In the genomic region with DNA sequence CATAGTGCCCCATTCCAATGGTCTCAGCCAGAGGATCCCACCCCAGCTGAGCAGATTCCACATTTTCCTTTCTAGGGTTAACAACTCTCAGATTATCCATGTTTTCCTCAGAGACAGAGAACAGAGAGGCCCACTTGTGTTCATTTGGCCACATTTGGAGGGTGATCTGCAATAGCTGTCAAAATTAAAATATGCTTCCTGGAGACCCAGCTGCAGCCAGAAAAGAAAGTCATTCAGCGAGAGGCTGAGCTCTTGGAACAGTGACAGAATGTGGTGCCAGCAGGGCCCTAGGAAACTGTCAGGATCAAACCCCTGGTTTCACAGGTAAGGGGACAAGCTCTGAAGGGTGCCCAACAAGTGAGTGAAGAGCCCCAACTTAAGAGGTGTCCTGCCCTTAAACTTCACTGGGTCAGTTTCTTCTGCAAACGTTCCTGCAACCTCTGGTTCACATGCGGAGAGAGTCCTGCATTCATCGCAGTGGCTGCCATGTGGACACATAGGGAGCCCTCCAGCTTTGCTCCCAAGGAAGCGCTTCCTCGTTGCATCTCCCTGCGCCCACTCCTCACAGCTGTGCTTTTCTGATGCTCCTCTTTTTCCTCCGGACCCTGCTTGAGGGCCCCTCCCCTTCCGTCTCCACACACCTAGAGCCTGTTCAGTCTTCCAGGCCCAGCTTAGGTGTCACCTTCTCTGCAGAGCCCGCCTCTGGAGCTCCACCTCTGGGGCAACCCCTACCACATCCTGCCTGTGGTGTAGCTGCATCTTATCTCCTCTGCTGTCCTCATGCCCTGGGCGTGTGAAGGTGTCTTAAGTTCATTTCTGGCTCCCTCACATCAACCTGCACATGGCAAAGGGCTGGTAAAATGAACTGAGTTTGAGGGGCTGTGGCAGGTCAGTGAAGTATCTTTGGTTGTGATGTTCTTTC, we compare ENCODE assay signal across 7 cellular contexts. TPM values are rescaled to one million over a fixed set of nuclear protein-coding genes. Genes with fewer than 3 reads are reported as not detected.
DNase-seq lines count a peak whose midpoint lies in the region; ATAC-seq and TF ChIP-seq lines count a peak whose summit lies in the region.

No MANE protein-coding gene starts in this region.

- DNase-seq in T-helper 1 cell = peak; percentile 66 to 92 (median 82)
- DNase-seq in activated T-helper 1 cell treated with Interleukin-2 at 50 U/mL for 16 hours (ENCODE audit: low read depth) = peak; percentile 76
- DNase-seq in posterior vena cava (ENCODE audit: low spot score) = peak; percentile 81
- no peak for DNase-seq in substantia nigra (lab: John Stamatoyannopoulos, UW)
- DNase-seq in BE2C = no peak
- no peak for DNase-seq in T1000 (lab: John Stamatoyannopoulos, UW)

- H3K27ac ChIP-seq in substantia nigra (ENCODE audit: low read depth, low read length, poor library complexity, severe bottlenecking) = peak overlapping the region; percentile 42

- intact Hi-C loops in posterior vena cava (cut with DNase I) = no loop called here

- H3K36me3 ChIP-seq in BE2C = no peaks in the 10 kb centered on the region; the same call in 1 of the 2 replicates

- H3K4me3 ChIP-seq in BE2C (ENCODE audit: low read depth, low read length) = no peak overlapping the region

- no peak for TF ChIP-seq CTCF in BE2C (IDR thresholded peaks at IDR 0.05; ENCODE audit: low read depth, low read length)

- H3K4me1 ChIP-seq in BE2C = no peaks in the 10 kb centered on the region

- no peaks in the 10 kb centered on the region for H3K27me3 ChIP-seq in BE2C

- no peaks in the 10 kb centered on the region for H3K9me3 ChIP-seq in BE2C

- no peak for ATAC-seq in HG03469 (IDR thresholded peaks at IDR 0.05; ENCODE audit: unreplicated experiment)

RNA-seq across cellular contexts. Expression of a gene that starts 3.9 kb away (rescaled TPM):
- 1 to 10 TPM; 1.1 to 1.9 TPM for total RNA-seq in posterior vena cava
- polyA plus RNA-seq in BE2C (2012; ENCODE audit: insufficient read depth, insufficient read length, low read depth) = 0.32 TPM

RNA-seq across cellular contexts. Expression of a gene that starts 22.3 kb away (rescaled TPM):
- 10 to 100 TPM; 22.8 to 38.7 TPM for total RNA-seq in posterior vena cava
- polyA plus RNA-seq in BE2C (2012; ENCODE audit: insufficient read depth, insufficient read length, low read depth) = 53.1 TPM

RNA-seq across cellular contexts. Expression of a gene that starts 54.1 kb away (rescaled TPM):
- not detected for total RNA-seq in posterior vena cava
- not detected for polyA plus RNA-seq in BE2C (2012; ENCODE audit: insufficient read depth, insufficient read length, low read depth)

Comparison
In these comparisons a context has a peak if more than half of its experiments do, and no peak if none do; other contexts are left out.
1. DNase-seq: peak in T-helper 1 cell (5 of 5), activated T-helper 1 cell treated with Interleukin-2 at 50 U/mL for 16 hours (single experiment) and posterior vena cava (single experiment); none in substantia nigra (0 of 49), BE2C (single experiment) and T1000 (single experiment).